In genomic region chr3:112042842-112043280, GRCh38 we compare ENCODE assay signal across 13 cellular contexts. TPM values are rescaled to one million over a fixed set of nuclear protein-coding genes. Genes with fewer than 3 reads are reported as not detected.
DNase-seq lines count a peak whose midpoint lies in the region; ATAC-seq, FAIRE-seq and TF ChIP-seq lines count a peak whose summit lies in the region.
"Had no signal": no experiment of that assay in that cellular context is flagged by ENCODE, and none has a peak within 500 bp of the region (broad histone marks: within the 10 kb centered on the region; RNA-seq: fewer than 3 reads in every experiment).

No MANE protein-coding gene starts in this region.

- H3K27ac ChIP-seq in coronary artery = no peak overlapping the region
- H3K27ac ChIP-seq: parathyroid adenoma, SK-N-MC had no signal

- H3K9me3 Mint-ChIP-seq in stimulated activated effector memory CD8-positive, alpha-beta T cell treated with anti-CD3 and anti-CD28 coated beads, Interleukin-12 subunit alpha, Interleukin-12 subunit beta, amount 100 ng/mL, for 72 hours = no peaks in the 10 kb centered on the region
- H3K9me3 Mint-ChIP-seq: activated naive CD4-positive, alpha-beta T cell treated with anti-CD3 and anti-CD28 coated beads, Interleukin-2, amount 50 U/mL, for 24 hours had no signal

- TF ChIP-seq POLR2A in GM12891 (IDR thresholded peaks at IDR 0.05; ENCODE audit: low read depth, low read length) = no peak

- peak; percentile 64 for FAIRE-seq in GM12891 (lab: Jason Lieb, UNC)

- H3K4me1 Mint-ChIP-seq in stimulated activated effector memory CD8-positive, alpha-beta T cell treated with anti-CD3 and anti-CD28 coated beads, Interleukin-12 subunit alpha, Interleukin-12 subunit beta, amount 100 ng/mL, for 72 hours = no peaks in the 10 kb centered on the region
- H3K4me1 Mint-ChIP-seq: activated naive CD4-positive, alpha-beta T cell treated with anti-CD3 and anti-CD28 coated beads, Interleukin-2, amount 50 U/mL, for 24 hours had no signal

- H3K4me3 Mint-ChIP-seq in stimulated activated effector memory CD8-positive, alpha-beta T cell treated with anti-CD3 and anti-CD28 coated beads, Interleukin-12 subunit alpha, Interleukin-12 subunit beta, amount 100 ng/mL, for 72 hours = no peak overlapping the region
- H3K4me3 Mint-ChIP-seq: activated naive CD4-positive, alpha-beta T cell treated with anti-CD3 and anti-CD28 coated beads, Interleukin-2, amount 50 U/mL, for 24 hours had no signal

- no peak for ATAC-seq in GM18517 (IDR thresholded peaks at IDR 0.05; ENCODE audit: unreplicated experiment)
- ATAC-seq in stimulated activated effector memory CD8-positive, alpha-beta T cell treated with anti-CD3 and anti-CD28 coated beads, Interleukin-12 subunit alpha, Interleukin-12 subunit beta, amount 100 ng/mL, for 72 hours = no peak

- no peak for DNase-seq in GM12891 (ENCODE audit: insufficient read length, low spot score)
- DNase-seq in NCI-H187 (lab: John Stamatoyannopoulos, UW) = peak; percentile 53 to 67
- peak; percentile 93 to 97 for DNase-seq in SHP77 (lab: John Stamatoyannopoulos, UW)
- peak; percentile 16 to 86 for DNase-seq in lung microvascular endothelial cell (ENCODE audit: low read depth in 2 of 2)
- DNase-seq in DMS114 treated with DMSO at 0.1 percent for 48 hours (lab: John Stamatoyannopoulos, UW; ENCODE audit: unreplicated experiment) = no peak
- DNase-seq in coronary artery (ENCODE audit: low spot score) = no peak
- no peak for DNase-seq in stimulated activated effector memory CD8-positive, alpha-beta T cell treated with anti-CD3 and anti-CD28 coated beads, Interleukin-12 subunit alpha, Interleukin-12 subunit beta, amount 100 ng/mL, for 72 hours (ENCODE audit: low spot score in 2 of 2)

- H3K36me3 Mint-ChIP-seq in stimulated activated effector memory CD8-positive, alpha-beta T cell treated with anti-CD3 and anti-CD28 coated beads, Interleukin-12 subunit alpha, Interleukin-12 subunit beta, amount 100 ng/mL, for 72 hours = no peaks in the 10 kb centered on the region
- H3K36me3 Mint-ChIP-seq: activated naive CD4-positive, alpha-beta T cell treated with anti-CD3 and anti-CD28 coated beads, Interleukin-2, amount 50 U/mL, for 24 hours had no signal

- TF ChIP-seq CTCF in coronary artery (IDR thresholded peaks at IDR 0.05) = no peak

- no peak overlapping the region for H3K4me3 ChIP-seq in coronary artery
- H3K4me3 ChIP-seq: MG63, SK-N-MC had no signal

- H3K27ac Mint-ChIP-seq in stimulated activated effector memory CD8-positive, alpha-beta T cell treated with anti-CD3 and anti-CD28 coated beads, Interleukin-12 subunit alpha, Interleukin-12 subunit beta, amount 100 ng/mL, for 72 hours = no peak overlapping the region
- H3K27ac Mint-ChIP-seq: activated naive CD4-positive, alpha-beta T cell treated with anti-CD3 and anti-CD28 coated beads, Interleukin-2, amount 50 U/mL, for 24 hours had no signal

TF ChIP-seq in GM12891, 5 proteins besides CTCF, POLR2A, EP300 and RAD21:
- TF ChIP-seq POLR2AphosphoS5 (IDR thresholded peaks at IDR 0.05; ENCODE audit: low read depth, low read length) = no peak
- no peak for TF ChIP-seq SPI1 (IDR thresholded peaks at IDR 0.05; ENCODE audit: low read depth, low read length)
- no peak for TF ChIP-seq POU2F2 (IDR thresholded peaks at IDR 0.05; ENCODE audit: low read depth, low read length)
- no peak for TF ChIP-seq TAF1 (IDR thresholded peaks at IDR 0.05; ENCODE audit: low read depth, low read length)
- no peak for TF ChIP-seq PAX5 (IDR thresholded peaks at IDR 0.05; ENCODE audit: insufficient read depth, low read length, severe bottlenecking)

RNA-seq across cellular contexts. Expression of gene TMPRSS7, which starts 8.3 kb away (rescaled TPM):
- polyA plus RNA-seq in GM12891 (2012; ENCODE audit: low read depth, missing spikeins) = not detected
- total RNA-seq in lung microvascular endothelial cell = not detected in 2 replicates
- total RNA-seq: urinary bladder had no signal
- polyA plus RNA-seq: urinary bladder had no signal

RNA-seq across cellular contexts. Expression of gene C3orf52, which starts 43.3 kb away (rescaled TPM):
- polyA plus RNA-seq in GM12891 (2012; ENCODE audit: low read depth, missing spikeins) = 1.9 TPM
- total RNA-seq in lung microvascular endothelial cell = 4.8 and 9.1 TPM in 2 replicates

RNA-seq across cellular contexts. Expression of gene TAGLN3, which starts 44.1 kb away (rescaled TPM):
- polyA plus RNA-seq in GM12891 (2012; ENCODE audit: low read depth, missing spikeins) = 0.10 TPM
- total RNA-seq in lung microvascular endothelial cell = not detected in 2 replicates

Comparison
In these comparisons a context has a peak if more than half of its experiments do, and no peak if none do; other contexts are left out.
1. DNase-seq: peak in NCI-H187 (2 of 2), SHP77 (2 of 2) and lung microvascular endothelial cell (2 of 2); none in GM12891 (single experiment), DMS114 treated with DMSO at 0.1 percent for 48 hours (single experiment), coronary artery (single experiment) and stimulated activated effector memory CD8-positive, alpha-beta T cell treated with anti-CD3 and anti-CD28 coated beads, Interleukin-12 subunit alpha, Interleukin-12 subunit beta, amount 100 ng/mL, for 72 hours (0 of 2).